Comparison of ENCODE assay signal across 8 cellular contexts in the genomic region with DNA sequence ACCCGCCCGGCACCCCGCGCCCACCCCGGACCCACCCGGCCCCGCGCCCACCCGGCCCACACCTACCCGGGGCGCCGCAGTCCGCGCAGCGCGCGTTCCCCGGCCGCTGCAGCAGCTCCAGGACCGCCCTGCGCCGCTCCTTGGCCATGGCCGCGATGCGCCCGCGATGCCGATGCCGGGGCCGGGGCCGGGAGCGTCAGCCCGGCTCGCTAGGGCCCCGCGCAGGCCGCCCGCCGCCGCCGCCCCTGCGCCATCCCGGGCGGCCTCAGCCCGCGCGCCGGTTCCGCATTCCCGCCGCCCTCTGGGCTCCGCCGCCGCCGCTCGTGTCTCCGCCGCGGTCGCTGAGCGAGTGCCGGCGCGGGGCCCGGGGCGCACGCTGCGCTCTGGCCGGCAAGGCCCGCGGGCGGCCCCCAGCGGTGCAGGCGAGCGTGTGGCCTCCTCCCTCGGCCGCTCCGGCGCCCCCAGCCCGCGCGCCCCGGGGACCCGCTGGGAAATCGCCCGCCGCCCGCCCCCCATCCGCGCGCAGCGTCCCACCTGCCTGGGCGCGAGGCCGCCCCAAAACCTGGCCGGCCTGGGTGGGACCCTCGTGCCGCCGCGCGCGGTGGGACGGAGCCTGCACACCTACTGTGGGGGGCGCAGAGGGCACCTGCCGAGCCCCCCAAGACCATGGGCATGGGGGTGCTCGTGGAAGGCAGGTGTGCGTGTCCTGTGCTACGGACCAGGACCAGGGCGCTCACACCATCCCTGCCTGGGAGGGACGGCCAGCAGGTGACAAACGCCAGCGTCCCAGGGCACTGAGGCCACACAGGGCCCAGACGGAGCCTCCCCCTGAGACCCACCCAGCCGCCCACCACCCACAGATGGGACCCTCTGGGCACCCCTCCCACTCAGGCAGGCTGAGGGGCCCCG. TPM values are rescaled to one million over a fixed set of nuclear protein-coding genes. Genes with fewer than 3 reads are reported as not detected.
DNase-seq lines count a peak whose midpoint lies in the region; ATAC-seq and TF ChIP-seq lines count a peak whose summit lies in the region.

A gene with protein sequence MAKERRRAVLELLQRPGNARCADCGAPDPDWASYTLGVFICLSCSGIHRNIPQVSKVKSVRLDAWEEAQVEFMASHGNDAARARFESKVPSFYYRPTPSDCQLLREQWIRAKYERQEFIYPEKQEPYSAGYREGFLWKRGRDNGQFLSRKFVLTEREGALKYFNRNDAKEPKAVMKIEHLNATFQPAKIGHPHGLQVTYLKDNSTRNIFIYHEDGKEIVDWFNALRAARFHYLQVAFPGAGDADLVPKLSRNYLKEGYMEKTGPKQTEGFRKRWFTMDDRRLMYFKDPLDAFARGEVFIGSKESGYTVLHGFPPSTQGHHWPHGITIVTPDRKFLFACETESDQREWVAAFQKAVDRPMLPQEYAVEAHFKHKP (minus strand): TSS at position 351 of the 909 bp plus-strand sequence. CDS start 203 bp downstream, at position 148.

- intact Hi-C loops in mucosa of descending colon (cut with DNase I, micrococcal nuclease) = no loop called here

- peak within 1 kb of the TSS; percentile 54 for H3K4me3 Mint-ChIP-seq in activated CD4-positive, alpha-beta memory T cell treated with anti-CD3 and anti-CD28 coated beads, Interleukin-2, amount 10 ng/mL, durations not matched to agents 7 days and 5 days
- H3K4me3 Mint-ChIP-seq in endothelial cell (ENCODE audit: unreplicated experiment) = peak within 1 kb of the TSS; percentile 83

- H3K36me3 ChIP-seq in mucosa of descending colon (ENCODE audit: low read depth) = no peaks in the 10 kb centered on the region

- no peaks in the 10 kb centered on the region for H3K9me3 Mint-ChIP-seq in activated CD4-positive, alpha-beta memory T cell treated with anti-CD3 and anti-CD28 coated beads, Interleukin-2, amount 10 ng/mL, durations not matched to agents 7 days and 5 days
- H3K9me3 Mint-ChIP-seq in endothelial cell (ENCODE audit: unreplicated experiment) = no peaks in the 10 kb centered on the region

- CTCF ChIA-PET in activated CD4-positive, alpha-beta memory T cell treated with anti-CD3 and anti-CD28 coated beads, Interleukin-2, amount 10 ng/mL, durations not matched to agents 7 days and 5 days (lab: Charles Lee) = interaction anchor here (0.6 to 1.0 kb wide), 2 partner anchors 44 to 46 kb away, joined by 4 read pairs; no protein-coding TSS in a partner anchor

- POLR2A ChIA-PET in activated CD4-positive, alpha-beta memory T cell treated with anti-CD3 and anti-CD28 coated beads, Interleukin-2, amount 10 ng/mL, durations not matched to agents 7 days and 5 days (lab: Charles Lee) = interaction anchor here (1.1 to 1.5 kb wide), 6 partner anchors 13 to 45 kb away, joined by 3 to 9 read pairs (median 4); a partner anchor contains a TSS

- no peaks in the 10 kb centered on the region for H3K9me3 ChIP-seq in mucosa of descending colon

- DNase-seq in AG10803 (ENCODE audit: low read depth) (peak; percentile 43), GM19238 (ENCODE audit: insufficient read length, low spot score) (peak; percentile 79), HuH-7 (ENCODE audit: low spot score) (peak; percentile 77), endothelial cell (ENCODE audit: low spot score) (peak; percentile 68), mucosa of descending colon (peak; percentile 67 to 81 (median 68)), NCI-H187 (lab: John Stamatoyannopoulos, UW) (no peak)
- peak; percentile 60 for DNase-seq in activated CD4-positive, alpha-beta memory T cell treated with anti-CD3 and anti-CD28 coated beads, Interleukin-2, amount 10 ng/mL, durations not matched to agents 7 days and 5 days
- peak in 5 of 6 experiments; percentile 14 to 49 (median 22) for DNase-seq in stimulated activated naive CD4-positive, alpha-beta T cell (lab: John Stamatoyannopoulos, UW)

- H3K36me3 Mint-ChIP-seq in activated CD4-positive, alpha-beta memory T cell treated with anti-CD3 and anti-CD28 coated beads, Interleukin-2, amount 10 ng/mL, durations not matched to agents 7 days and 5 days (ENCODE audit: low read depth) = no peaks in the 10 kb centered on the region
- H3K36me3 Mint-ChIP-seq in endothelial cell (ENCODE audit: low read depth, unreplicated experiment) = no peaks in the 10 kb centered on the region

- peak within 1 kb of the TSS; percentile 54 for H3K4me3 ChIP-seq in AG10803 (ENCODE audit: low read length)
- H3K4me3 ChIP-seq in mucosa of descending colon = peak within 1 kb of the TSS; percentile 46

- H3K27me3 Mint-ChIP-seq in activated CD4-positive, alpha-beta memory T cell treated with anti-CD3 and anti-CD28 coated beads, Interleukin-2, amount 10 ng/mL, durations not matched to agents 7 days and 5 days = peaks cover 16% of the 10 kb centered on the region
- H3K27me3 Mint-ChIP-seq in endothelial cell (ENCODE audit: unreplicated experiment) = peaks cover 13% of the 10 kb centered on the region

- H3K27ac Mint-ChIP-seq in activated CD4-positive, alpha-beta memory T cell treated with anti-CD3 and anti-CD28 coated beads, Interleukin-2, amount 10 ng/mL, durations not matched to agents 7 days and 5 days = no peak within 1 kb of the TSS
- peak within 1 kb of the TSS; percentile 48 for H3K27ac Mint-ChIP-seq in endothelial cell (ENCODE audit: unreplicated experiment)

- peaks cover 17% of the 10 kb centered on the region for H3K4me1 ChIP-seq in mucosa of descending colon (ENCODE audit: low read depth)

- peak; percentile 73 for ATAC-seq in mucosa of descending colon

- H3K4me1 Mint-ChIP-seq in activated CD4-positive, alpha-beta memory T cell treated with anti-CD3 and anti-CD28 coated beads, Interleukin-2, amount 10 ng/mL, durations not matched to agents 7 days and 5 days = peaks cover 13% of the 10 kb centered on the region
- H3K4me1 Mint-ChIP-seq in endothelial cell (ENCODE audit: unreplicated experiment) = no peaks in the 10 kb centered on the region

- TF ChIP-seq CTCF in AG10803 (conservative IDR thresholded peaks at IDR 0.05; ENCODE audit: low read length) (no peak), endothelial cell (IDR thresholded peaks at IDR 0.05; ENCODE audit: unreplicated experiment) (no peak), mucosa of descending colon (IDR thresholded peaks at IDR 0.05) (no peak)

RNA-seq across cellular contexts. Expression of the gene that starts here (rescaled TPM):
- total RNA-seq in activated CD4-positive, alpha-beta memory T cell treated with anti-CD3 and anti-CD28 coated beads, Interleukin-2, amount 10 ng/mL, durations not matched to agents 7 days and 5 days = 10 to 100 TPM; 11.1 to 13.0 TPM
- total RNA-seq in endothelial cell (ENCODE audit: unreplicated experiment) = 1.7 TPM
- 100 to 1,000 TPM in 1 of 3 donors, 10 to 100 TPM in 2; 80.7 to 153 (median 98.8) TPM for total RNA-seq in mucosa of descending colon

Comparison
In these comparisons a context has a peak if more than half of its experiments do, and no peak if none do; other contexts are left out.
1. RNA of the gene that starts here (total RNA-seq): 80.7 to 153 TPM in mucosa of descending colon; 11.1 to 13.0 TPM in activated CD4-positive, alpha-beta memory T cell treated with anti-CD3 and anti-CD28 coated beads, Interleukin-2, amount 10 ng/mL, durations not matched to agents 7 days and 5 days and 1.7 TPM in endothelial cell (single experiment); every median in the first group is over 4 times any median in the second.
2. DNase-seq: peak in AG10803 (single experiment), GM19238 (single experiment), HuH-7 (single experiment), activated CD4-positive, alpha-beta memory T cell treated with anti-CD3 and anti-CD28 coated beads, Interleukin-2, amount 10 ng/mL, durations not matched to agents 7 days and 5 days (single experiment), endothelial cell (single experiment), mucosa of descending colon (3 of 3) and stimulated activated naive CD4-positive, alpha-beta T cell (5 of 6); none in NCI-H187 (0 of 2).